In the genomic region with DNA sequence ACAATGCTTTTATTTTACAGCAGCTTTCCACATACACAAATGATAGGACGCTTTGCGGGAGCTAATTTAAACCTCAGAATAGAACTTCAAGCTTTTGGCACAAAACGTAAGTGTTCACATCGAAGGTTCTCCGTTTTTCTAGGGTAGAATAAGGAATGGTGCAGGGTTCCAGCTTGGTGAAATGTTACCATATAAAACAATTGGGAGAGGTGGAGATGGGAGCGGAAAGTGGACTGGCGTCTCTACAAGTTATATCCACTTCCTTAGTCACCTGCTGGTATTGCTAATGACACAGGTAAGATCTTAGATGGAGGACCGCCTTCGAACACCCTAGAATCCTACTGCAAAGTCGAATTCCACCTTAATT, we compare ENCODE assay signal across 9 cellular contexts. TPM values are rescaled to one million over a fixed set of nuclear protein-coding genes. Genes with fewer than 3 reads are reported as not detected.
DNase-seq lines count a peak whose midpoint lies in the region; ATAC-seq and TF ChIP-seq lines count a peak whose summit lies in the region.
"Had no signal": no experiment of that assay in that cellular context is flagged by ENCODE, and none has a peak within 500 bp of the region (broad histone marks: within the 10 kb centered on the region; RNA-seq: fewer than 3 reads in every experiment).

No MANE protein-coding gene starts in this region.

- H3F3A ChIP-seq in SU-DHL-6 (ENCODE audit: insufficient read depth): peaks cover 14% of the 10 kb centered on the region; the same call in 1 of the 2 replicates

- no peak overlapping the region for H2AFZ ChIP-seq in SU-DHL-6 (ENCODE audit: low read depth, low read length, severe bottlenecking)

- no peak for DNase-seq in stimulated activated naive CD8-positive, alpha-beta T cell treated with anti-CD3 and anti-CD28 coated beads, Interleukin-15, Interleukin-2, amounts not matched to agents 100 U/mL and 50 U/mL, for 24 hours
- DNase-seq in glutamatergic neuron: no peak
- no peak for DNase-seq in type B pancreatic cell (ENCODE audit: extremely low spot score, unreplicated experiment)
- no peak for DNase-seq in middle frontal gyrus (ENCODE audit: extremely low spot score, low spot score)
- no peak for DNase-seq in SKM-1 treated with dmso at 0.1 percent for 144 hours (lab: John Stamatoyannopoulos, UW; ENCODE audit: unreplicated experiment)

- H3K4me3 ChIP-seq in SU-DHL-6 (ENCODE audit: insufficient read depth, low read length, poor library complexity, severe bottlenecking): no peak overlapping the region
- H3K4me3 ChIP-seq: vagina had no signal

- no peak overlapping the region for H3K27ac ChIP-seq in SU-DHL-6 (ENCODE audit: low read depth, low read length)

- no peaks in the 10 kb centered on the region for H3K36me3 ChIP-seq in SU-DHL-6 (ENCODE audit: low read length)
- H3K36me3 ChIP-seq: vagina had no signal

- peaks cover 21% of the 10 kb centered on the region for H3K27me3 Mint-ChIP-seq in stimulated activated naive CD8-positive, alpha-beta T cell treated with anti-CD3 and anti-CD28 coated beads, Interleukin-15, Interleukin-2, amounts not matched to agents 100 ng/mL and 50 ng/mL, for 24 hours
- H3K27me3 Mint-ChIP-seq in glutamatergic neuron (ENCODE audit: unreplicated experiment): peaks cover 4% of the 10 kb centered on the region
- H3K27me3 Mint-ChIP-seq in type B pancreatic cell: no peaks in the 10 kb centered on the region

- H3K79me2 ChIP-seq in SU-DHL-6 (ENCODE audit: insufficient read depth, low read length): no peaks in the 10 kb centered on the region

- TF ChIP-seq CTCF in SU-DHL-6 (IDR thresholded peaks at IDR 0.05; ENCODE audit: insufficient read depth, low read length, poor library complexity, severe bottlenecking) (no peak), glutamatergic neuron (IDR thresholded peaks at IDR 0.05; ENCODE audit: partially characterized antibody, unreplicated experiment) (no peak), type B pancreatic cell (conservative IDR thresholded peaks at IDR 0.05) (peak; percentile 5)

- no peaks in the 10 kb centered on the region; the same call in 1 of the 2 replicates for H4K20me1 ChIP-seq in SU-DHL-6 (ENCODE audit: low read depth, low read length)

- peak overlapping the region; percentile 73 for H3K4me2 ChIP-seq in SU-DHL-6 (ENCODE audit: low read depth, low read length, poor library complexity, severe bottlenecking)

- peak overlapping the region; percentile 51 for H3K4me3 Mint-ChIP-seq in stimulated activated naive CD8-positive, alpha-beta T cell treated with anti-CD3 and anti-CD28 coated beads, Interleukin-15, Interleukin-2, amounts not matched to agents 100 ng/mL and 50 ng/mL, for 24 hours
- peak overlapping the region; percentile 2 for H3K4me3 Mint-ChIP-seq in glutamatergic neuron (ENCODE audit: unreplicated experiment)
- H3K4me3 Mint-ChIP-seq in type B pancreatic cell: peak overlapping the region; percentile 89

- H3K9me3 ChIP-seq in SU-DHL-6 (ENCODE audit: insufficient read depth, low read length): no peaks in the 10 kb centered on the region
- H3K9me3 ChIP-seq: vagina had no signal

- H3K9me3 Mint-ChIP-seq in stimulated activated naive CD8-positive, alpha-beta T cell treated with anti-CD3 and anti-CD28 coated beads, Interleukin-15, Interleukin-2, amounts not matched to agents 100 ng/mL and 50 ng/mL, for 24 hours: no peaks in the 10 kb centered on the region
- H3K9me3 Mint-ChIP-seq in glutamatergic neuron (ENCODE audit: unreplicated experiment): peaks cover 16% of the 10 kb centered on the region
- H3K9me3 Mint-ChIP-seq in type B pancreatic cell: no peaks in the 10 kb centered on the region

- no peaks in the 10 kb centered on the region for H3K9me2 ChIP-seq in SU-DHL-6 (replicated peaks; ENCODE audit: insufficient read depth, low read length)

- no peaks in the 10 kb centered on the region for H3K27me3 ChIP-seq in SU-DHL-6 (ENCODE audit: low read length)
- H3K27me3 ChIP-seq: vagina had no signal

- H3K4me1 Mint-ChIP-seq in stimulated activated naive CD8-positive, alpha-beta T cell treated with anti-CD3 and anti-CD28 coated beads, Interleukin-15, Interleukin-2, amounts not matched to agents 100 ng/mL and 50 ng/mL, for 24 hours (ENCODE audit: low read depth): peaks cover 17% of the 10 kb centered on the region
- H3K4me1 Mint-ChIP-seq in glutamatergic neuron (ENCODE audit: low read depth, unreplicated experiment) (peaks cover 12% of the 10 kb centered on the region), type B pancreatic cell (ENCODE audit: unreplicated experiment) (peaks cover 27% of the 10 kb centered on the region)

- ATAC-seq in stimulated activated naive CD8-positive, alpha-beta T cell treated with anti-CD3 and anti-CD28 coated beads, Interleukin-15, Interleukin-2, amounts not matched to agents 100 U/mL and 50 U/mL, for 24 hours: no peak
- no peak for ATAC-seq in HG03095 (IDR thresholded peaks at IDR 0.05; ENCODE audit: unreplicated experiment)

- H3K36me3 Mint-ChIP-seq in stimulated activated naive CD8-positive, alpha-beta T cell treated with anti-CD3 and anti-CD28 coated beads, Interleukin-15, Interleukin-2, amounts not matched to agents 100 ng/mL and 50 ng/mL, for 24 hours (ENCODE audit: low read depth): no peaks in the 10 kb centered on the region
- H3K36me3 Mint-ChIP-seq in glutamatergic neuron (ENCODE audit: unreplicated experiment) (no peaks in the 10 kb centered on the region), type B pancreatic cell (no peaks in the 10 kb centered on the region)

- H3K27ac Mint-ChIP-seq in stimulated activated naive CD8-positive, alpha-beta T cell treated with anti-CD3 and anti-CD28 coated beads, Interleukin-15, Interleukin-2, amounts not matched to agents 100 ng/mL and 50 ng/mL, for 24 hours: no peak overlapping the region
- H3K27ac Mint-ChIP-seq in glutamatergic neuron (ENCODE audit: unreplicated experiment): peak overlapping the region; percentile 40
- peak overlapping the region; percentile 95 for H3K27ac Mint-ChIP-seq in type B pancreatic cell

- H3K9ac ChIP-seq in SU-DHL-6 (ENCODE audit: low read length): no peak overlapping the region

RNA-seq across cellular contexts. Expression of gene NXN, which starts 1.7 kb away (rescaled TPM):
- total RNA-seq in glutamatergic neuron (ENCODE audit: unreplicated experiment) (177 TPM), type B pancreatic cell (ENCODE audit: low replicate concordance) (65.1 and 68.0 TPM in 2 replicates)

RNA-seq across cellular contexts. Expression of gene TIMM22, which starts 15.7 kb away (rescaled TPM):
- 22.0 TPM for total RNA-seq in glutamatergic neuron (ENCODE audit: unreplicated experiment)
- 16.2 and 20.1 TPM in 2 replicates for total RNA-seq in type B pancreatic cell (ENCODE audit: low replicate concordance)

Comparison
In these comparisons a context has a peak if more than half of its experiments do, and no peak if none do; other contexts are left out.
1. H3K4me3 Mint-ChIP-seq: peak in every context shown above with its lines; median percentile 89 in type B pancreatic cell; 51 in stimulated activated naive CD8-positive, alpha-beta T cell treated with anti-CD3 and anti-CD28 coated beads, Interleukin-15, Interleukin-2, amounts not matched to agents 100 ng/mL and 50 ng/mL, for 24 hours; 2 in glutamatergic neuron.